ENCODE assay signal across 9 cellular contexts in genomic region chr2:47437287-47437686, GRCh38. TPM values are rescaled to one million over a fixed set of nuclear protein-coding genes. Genes with fewer than 3 reads are reported as not detected.
DNase-seq lines count a peak whose midpoint lies in the region; ATAC-seq and TF ChIP-seq lines count a peak whose summit lies in the region.
"Had no signal": no experiment of that assay in that cellular context is flagged by ENCODE, and none has a peak within 500 bp of the region (broad histone marks: within the 10 kb centered on the region; RNA-seq: fewer than 3 reads in every experiment).

No MANE protein-coding gene starts in this region.

- H3K36me3 ChIP-seq in SU-DHL-6 (ENCODE audit: low read length) (peaks cover 7% of the 10 kb centered on the region; the same call in 1 of the 2 replicates), heart right ventricle (peaks cover 0 to 16% (median 0%) of the 10 kb centered on the region in 9 donors)

- CTCF ChIA-PET in activated CD8-positive, alpha-beta T cell treated with anti-CD3 and anti-CD28 coated beads for 36 hours (lab: Charles Lee) = interaction anchor here (0.6 to 2.1 kb wide), 7 partner anchors 8 to 333 kb away, joined by 3 to 12 read pairs (median 3); no protein-coding TSS in a partner anchor
- CTCF ChIA-PET in activated CD8-positive, alpha-beta T cell treated with anti-CD3 and anti-CD28 coated beads, Interleukin-2, amount 10 ng/mL, durations not matched to agents 7 days and 5 days (lab: Charles Lee) = interaction anchor here (0.7 to 2.3 kb wide), 7 partner anchors 21 to 381 kb away, joined by 3 to 22 read pairs (median 3); no protein-coding TSS in a partner anchor

- H3K9me3 ChIP-seq in SU-DHL-6 (ENCODE audit: insufficient read depth, low read length) (no peaks in the 10 kb centered on the region), heart right ventricle (no peaks in the 10 kb centered on the region)

- no peak overlapping the region for H2AFZ ChIP-seq in SU-DHL-6 (ENCODE audit: low read depth, low read length, severe bottlenecking)

- H3K9me2 ChIP-seq in SU-DHL-6 (replicated peaks; ENCODE audit: insufficient read depth, low read length) = no peaks in the 10 kb centered on the region

- no peaks in the 10 kb centered on the region for H3K27me3 Mint-ChIP-seq in activated CD8-positive, alpha-beta T cell treated with anti-CD3 and anti-CD28 coated beads for 36 hours
- no peaks in the 10 kb centered on the region for H3K27me3 Mint-ChIP-seq in activated CD8-positive, alpha-beta T cell treated with anti-CD3 and anti-CD28 coated beads, Interleukin-2, amount 10 ng/mL, durations not matched to agents 7 days and 5 days (ENCODE audit: low read depth)
- H3K27me3 Mint-ChIP-seq in type B pancreatic cell = no peaks in the 10 kb centered on the region
- no peaks in the 10 kb centered on the region for H3K27me3 Mint-ChIP-seq in activated CD4-positive, alpha-beta T cell treated with anti-CD3 and anti-CD28 coated beads, Interleukin-2, amount 10 ng/mL, durations not matched to agents 24 days and 14 days
- H3K27me3 Mint-ChIP-seq: activated B cell treated with CpG ODN at 0.5 μM for 24 hours had no signal

- peak; percentile 24 for TF ChIP-seq CTCF in activated CD8-positive, alpha-beta T cell treated with anti-CD3 and anti-CD28 coated beads for 36 hours (IDR thresholded peaks at IDR 0.05)
- TF ChIP-seq CTCF in SU-DHL-6 (IDR thresholded peaks at IDR 0.05; ENCODE audit: insufficient read depth, low read length, poor library complexity, severe bottlenecking) = peak; percentile 41
- peak in 8 of 9 donors; percentile 43 to 78 (median 62) for TF ChIP-seq CTCF in heart right ventricle (IDR thresholded peaks at IDR 0.05)
- peak; percentile 67 for TF ChIP-seq CTCF in type B pancreatic cell (conservative IDR thresholded peaks at IDR 0.05)

- POLR2A ChIA-PET in activated CD8-positive, alpha-beta T cell treated with anti-CD3 and anti-CD28 coated beads for 36 hours (lab: Charles Lee) = no interaction called here
- POLR2A ChIA-PET in activated CD8-positive, alpha-beta T cell treated with anti-CD3 and anti-CD28 coated beads, Interleukin-2, amount 10 ng/mL, durations not matched to agents 7 days and 5 days (lab: Charles Lee) = no interaction called here

- no peak overlapping the region for H3K4me3 Mint-ChIP-seq in activated CD8-positive, alpha-beta T cell treated with anti-CD3 and anti-CD28 coated beads for 36 hours
- H3K4me3 Mint-ChIP-seq in activated CD8-positive, alpha-beta T cell treated with anti-CD3 and anti-CD28 coated beads, Interleukin-2, amount 10 ng/mL, durations not matched to agents 7 days and 5 days = no peak overlapping the region
- no peak overlapping the region for H3K4me3 Mint-ChIP-seq in type B pancreatic cell
- H3K4me3 Mint-ChIP-seq in activated CD4-positive, alpha-beta T cell treated with anti-CD3 and anti-CD28 coated beads, Interleukin-2, amount 10 ng/mL, durations not matched to agents 24 days and 14 days = no peak overlapping the region
- H3K4me3 Mint-ChIP-seq: activated B cell treated with CpG ODN at 0.5 μM for 24 hours had no signal

- WGBS in heart right ventricle, 2 donors = 30 to 31% methylated on average over 4 of the region's 4 CpGs

- H3K27ac ChIP-seq in SU-DHL-6 (ENCODE audit: low read depth, low read length) (peak overlapping the region; percentile 54; the same call in 1 of the 2 replicates), heart right ventricle (no peak overlapping the region)

- peaks cover 21% of the 10 kb centered on the region for H3K36me3 Mint-ChIP-seq in activated CD8-positive, alpha-beta T cell treated with anti-CD3 and anti-CD28 coated beads for 36 hours (ENCODE audit: low read depth)
- H3K36me3 Mint-ChIP-seq in activated CD8-positive, alpha-beta T cell treated with anti-CD3 and anti-CD28 coated beads, Interleukin-2, amount 10 ng/mL, durations not matched to agents 7 days and 5 days (ENCODE audit: low read depth) = peaks cover 35% of the 10 kb centered on the region
- H3K36me3 Mint-ChIP-seq in type B pancreatic cell = peaks cover 16% of the 10 kb centered on the region
- peaks cover 17% of the 10 kb centered on the region for H3K36me3 Mint-ChIP-seq in activated CD4-positive, alpha-beta T cell treated with anti-CD3 and anti-CD28 coated beads, Interleukin-2, amount 10 ng/mL, durations not matched to agents 24 days and 14 days (ENCODE audit: low read depth)

- no peak overlapping the region for H3K4me2 ChIP-seq in SU-DHL-6 (ENCODE audit: low read depth, low read length, poor library complexity, severe bottlenecking)

- H3K4me1 Mint-ChIP-seq in activated CD8-positive, alpha-beta T cell treated with anti-CD3 and anti-CD28 coated beads for 36 hours (ENCODE audit: low read depth) = no peaks in the 10 kb centered on the region
- H3K4me1 Mint-ChIP-seq in activated CD8-positive, alpha-beta T cell treated with anti-CD3 and anti-CD28 coated beads, Interleukin-2, amount 10 ng/mL, durations not matched to agents 7 days and 5 days (ENCODE audit: low read depth) = no peaks in the 10 kb centered on the region
- no peaks in the 10 kb centered on the region for H3K4me1 Mint-ChIP-seq in type B pancreatic cell (ENCODE audit: unreplicated experiment)
- H3K4me1 Mint-ChIP-seq in activated CD4-positive, alpha-beta T cell treated with anti-CD3 and anti-CD28 coated beads, Interleukin-2, amount 10 ng/mL, durations not matched to agents 24 days and 14 days = no peaks in the 10 kb centered on the region
- H3K4me1 Mint-ChIP-seq: activated B cell treated with CpG ODN at 0.5 μM for 24 hours had no signal

- H3K4me3 ChIP-seq in SU-DHL-6 (ENCODE audit: insufficient read depth, low read length, poor library complexity, severe bottlenecking) = no peak overlapping the region
- no peak overlapping the region for H3K4me3 ChIP-seq in heart right ventricle

- intact Hi-C loops in activated CD8-positive, alpha-beta T cell treated with anti-CD3 and anti-CD28 coated beads for 36 hours (cut with micrococcal nuclease) = no loop called here
- intact Hi-C loops in heart right ventricle (cut with DNase I) = loop anchor here (1.0 to 10.0 kb wide), 6 partner anchors 330 to 670 kb away; no protein-coding TSS in a partner anchor
- intact Hi-C loops in activated CD4-positive, alpha-beta T cell treated with anti-CD3 and anti-CD28 coated beads, Interleukin-2, amount 10 ng/mL, durations not matched to agents 24 days and 14 days (cut with micrococcal nuclease) = no loop called here

- ATAC-seq in activated CD8-positive, alpha-beta T cell treated with anti-CD3 and anti-CD28 coated beads for 36 hours = no peak
- no peak for ATAC-seq in activated CD8-positive, alpha-beta T cell treated with anti-CD3 and anti-CD28 coated beads, Interleukin-2, amount 10 ng/mL, durations not matched to agents 7 days and 5 days
- ATAC-seq in heart right ventricle = peak in 2 of 8 donors; percentile 58 to 59

- peaks cover 8% of the 10 kb centered on the region for H3K79me2 ChIP-seq in SU-DHL-6 (ENCODE audit: insufficient read depth, low read length)

- no peaks in the 10 kb centered on the region for H4K20me1 ChIP-seq in SU-DHL-6 (ENCODE audit: low read depth, low read length)

- no peak for DNase-seq in activated CD8-positive, alpha-beta T cell treated with anti-CD3 and anti-CD28 coated beads for 36 hours
- no peak for DNase-seq in activated CD8-positive, alpha-beta T cell treated with anti-CD3 and anti-CD28 coated beads, Interleukin-2, amount 10 ng/mL, durations not matched to agents 7 days and 5 days
- DNase-seq in heart right ventricle (peak in 1 of 2 donors; percentile 8), type B pancreatic cell (ENCODE audit: extremely low spot score, unreplicated experiment) (no peak), retina (no peak)
- no peak for DNase-seq in stimulated activated CD8-positive, alpha-beta memory T cell treated with anti-CD3 and anti-CD28 coated beads, Interleukin-4, amount 100 ng/mL, for 48 hours
- DNase-seq in activated CD4-positive, alpha-beta T cell treated with anti-CD3 and anti-CD28 coated beads, Interleukin-2, amount 10 ng/mL, durations not matched to agents 24 days and 14 days = no peak
- DNase-seq: activated B cell treated with CpG ODN at 0.5 μM for 24 hours had no signal

- peaks cover under 1% of the 10 kb centered on the region for H3K9me3 Mint-ChIP-seq in activated CD8-positive, alpha-beta T cell treated with anti-CD3 and anti-CD28 coated beads for 36 hours
- H3K9me3 Mint-ChIP-seq in activated CD8-positive, alpha-beta T cell treated with anti-CD3 and anti-CD28 coated beads, Interleukin-2, amount 10 ng/mL, durations not matched to agents 7 days and 5 days (ENCODE audit: insufficient read depth) = no peaks in the 10 kb centered on the region
- H3K9me3 Mint-ChIP-seq in type B pancreatic cell = no peaks in the 10 kb centered on the region
- no peaks in the 10 kb centered on the region for H3K9me3 Mint-ChIP-seq in activated CD4-positive, alpha-beta T cell treated with anti-CD3 and anti-CD28 coated beads, Interleukin-2, amount 10 ng/mL, durations not matched to agents 24 days and 14 days
- H3K9me3 Mint-ChIP-seq: activated B cell treated with CpG ODN at 0.5 μM for 24 hours had no signal

- H3K27ac Mint-ChIP-seq in activated CD8-positive, alpha-beta T cell treated with anti-CD3 and anti-CD28 coated beads for 36 hours = no peak overlapping the region
- H3K27ac Mint-ChIP-seq in activated CD8-positive, alpha-beta T cell treated with anti-CD3 and anti-CD28 coated beads, Interleukin-2, amount 10 ng/mL, durations not matched to agents 7 days and 5 days = no peak overlapping the region
- H3K27ac Mint-ChIP-seq in type B pancreatic cell = no peak overlapping the region
- H3K27ac Mint-ChIP-seq in activated CD4-positive, alpha-beta T cell treated with anti-CD3 and anti-CD28 coated beads, Interleukin-2, amount 10 ng/mL, durations not matched to agents 24 days and 14 days = no peak overlapping the region
- H3K27ac Mint-ChIP-seq: activated B cell treated with CpG ODN at 0.5 μM for 24 hours had no signal

- H3F3A ChIP-seq in SU-DHL-6 (ENCODE audit: insufficient read depth) = peaks cover 9% of the 10 kb centered on the region; the same call in 1 of the 2 replicates

- peaks cover 0 to 4% (median 0%) of the 10 kb centered on the region in 9 donors for H3K4me1 ChIP-seq in heart right ventricle

- no peak overlapping the region for H3K9ac ChIP-seq in SU-DHL-6 (ENCODE audit: low read length)

- H3K27me3 ChIP-seq in SU-DHL-6 (ENCODE audit: low read length) (no peaks in the 10 kb centered on the region), heart right ventricle (no peaks in the 10 kb centered on the region)

RNA-seq across cellular contexts. Expression of gene MSH2, which starts 34.3 kb away (rescaled TPM):
- total RNA-seq in activated CD8-positive, alpha-beta T cell treated with anti-CD3 and anti-CD28 coated beads for 36 hours = 10 to 100 TPM; 56.9 to 59.2 TPM
- 10 to 100 TPM; 52.5 to 59.3 TPM for total RNA-seq in activated CD8-positive, alpha-beta T cell treated with anti-CD3 and anti-CD28 coated beads, Interleukin-2, amount 10 ng/mL, durations not matched to agents 7 days and 5 days
- 10 to 100 TPM; 10.5 to 18.9 (median 16.7) TPM for total RNA-seq in heart right ventricle
- 1 to 10 TPM; 4.3 to 6.5 TPM for polyA plus RNA-seq in heart right ventricle
- total RNA-seq in type B pancreatic cell (ENCODE audit: low replicate concordance) = 32.5 and 53.3 TPM in 2 replicates
- total RNA-seq in activated CD4-positive, alpha-beta T cell treated with anti-CD3 and anti-CD28 coated beads, Interleukin-2, amount 10 ng/mL, durations not matched to agents 24 days and 14 days = 79.7 and 79.8 TPM in 2 replicates

Comparison
In these comparisons a context has a peak if more than half of its experiments do, and no peak if none do; other contexts are left out.
1. intact Hi-C loops: an anchor here in heart right ventricle (1.0 to 10.0 kb wide); none called in activated CD8-positive, alpha-beta T cell treated with anti-CD3 and anti-CD28 coated beads for 36 hours and activated CD4-positive, alpha-beta T cell treated with anti-CD3 and anti-CD28 coated beads, Interleukin-2, amount 10 ng/mL, durations not matched to agents 24 days and 14 days.